Comparison of ENCODE assay signal across 10 cellular contexts in the genomic region with DNA sequence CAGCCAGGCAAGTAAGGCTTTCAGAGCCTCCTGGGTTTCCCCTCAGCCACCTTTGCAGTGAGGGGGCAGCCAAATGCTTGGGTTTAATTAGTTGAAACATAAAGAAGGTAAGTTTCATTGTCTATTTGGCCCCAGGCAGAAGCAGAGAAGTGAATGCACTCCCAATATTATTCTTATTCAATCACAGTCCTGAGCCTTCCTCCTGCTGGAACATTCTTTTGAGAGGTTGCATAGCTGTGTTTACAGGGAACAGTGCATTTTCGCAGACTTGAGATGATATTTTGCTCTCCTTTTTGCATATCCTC. TPM values are rescaled to one million over a fixed set of nuclear protein-coding genes. Genes with fewer than 3 reads are reported as not detected.
A peak's percentile ranks its signal among the peaks of the same experiment; 100 is the strongest.
DNase-seq lines count a peak whose midpoint lies in the region; ATAC-seq and TF ChIP-seq lines count a peak whose summit lies in the region.
"Had no signal": no experiment of that assay in that cellular context is flagged by ENCODE, and none has a peak within 500 bp of the region (broad histone marks: within the 10 kb centered on the region; RNA-seq: fewer than 3 reads in every experiment).

No MANE protein-coding gene starts in this region.

- H3K4me3 ChIP-seq in breast epithelium (no peak overlapping the region), transverse colon (no peak overlapping the region)

- H3K4me1 ChIP-seq in breast epithelium (peaks cover 3 to 9% of the 10 kb centered on the region in 2 donors), transverse colon (peaks cover 20 to 49% (median 32%) of the 10 kb centered on the region in 4 donors)

- H3K4me3 Mint-ChIP-seq in activated naive CD4-positive, alpha-beta T cell treated with anti-CD3 and anti-CD28 coated beads for 36 hours, result no peak overlapping the region
- H3K4me3 Mint-ChIP-seq: neural crest cell had no signal

- no peak for TF ChIP-seq EP300 in transverse colon (IDR thresholded peaks at IDR 0.05; ENCODE audit: low read depth)

- WGBS in transverse colon (ENCODE audit: low coverage in 1 of 2), 2 donors, result 71 to 100% methylated on average over 1 of the region's 1 CpG

- in situ Hi-C loops in transverse colon (cut with MboI; ENCODE audit: low pct_ligation_motif_present in 1 of 4, low pct_unique_long_range_greater_than_20kb in 1 of 4, low sequenced_read_pairs in 3 of 4), result no loop called here

- no peaks in the 10 kb centered on the region for H3K36me3 ChIP-seq in breast epithelium
- no peaks in the 10 kb centered on the region for H3K36me3 ChIP-seq in transverse colon

- intact Hi-C loops in activated naive CD4-positive, alpha-beta T cell treated with anti-CD3 and anti-CD28 coated beads for 36 hours (cut with micrococcal nuclease), result loop anchor here (2.0 to 10.0 kb wide), 2 partner anchors 183 to 403 kb away; no protein-coding TSS in a partner anchor
- intact Hi-C loops in breast epithelium (cut with DNase I; ENCODE audit: low total_unique reads) (no loop called here), transverse colon (cut with DNase I; ENCODE audit: low total_unique reads) (no loop called here)

- H3K27me3 ChIP-seq in breast epithelium (no peaks in the 10 kb centered on the region), transverse colon (no peaks in the 10 kb centered on the region)

- peaks cover 18% of the 10 kb centered on the region for H3K4me1 Mint-ChIP-seq in activated naive CD4-positive, alpha-beta T cell treated with anti-CD3 and anti-CD28 coated beads for 36 hours (ENCODE audit: low read depth)

- no peaks in the 10 kb centered on the region for H3K9me3 Mint-ChIP-seq in activated naive CD4-positive, alpha-beta T cell treated with anti-CD3 and anti-CD28 coated beads for 36 hours
- H3K9me3 Mint-ChIP-seq: neural crest cell had no signal

- H3K36me3 Mint-ChIP-seq in activated naive CD4-positive, alpha-beta T cell treated with anti-CD3 and anti-CD28 coated beads for 36 hours (ENCODE audit: low read depth), result no peaks in the 10 kb centered on the region

- TF ChIP-seq CTCF in breast epithelium (IDR thresholded peaks at IDR 0.05), result no peak
- TF ChIP-seq CTCF in transverse colon (IDR thresholded peaks at IDR 0.05), result no peak

- H3K27ac ChIP-seq in breast epithelium, result peak overlapping the region; percentile 75 to 83
- H3K27ac ChIP-seq in transverse colon, result peak overlapping the region; percentile 82 to 91 (median 90)

- no peaks in the 10 kb centered on the region for H3K27me3 Mint-ChIP-seq in activated naive CD4-positive, alpha-beta T cell treated with anti-CD3 and anti-CD28 coated beads for 36 hours (ENCODE audit: low read depth)

- no peak overlapping the region for H3K27ac Mint-ChIP-seq in activated naive CD4-positive, alpha-beta T cell treated with anti-CD3 and anti-CD28 coated beads for 36 hours

- TF ChIP-seq POLR2A in breast epithelium (IDR thresholded peaks at IDR 0.05) (no peak), transverse colon (IDR thresholded peaks at IDR 0.05) (no peak)

- H3K9me3 ChIP-seq in breast epithelium (no peaks in the 10 kb centered on the region), transverse colon (no peaks in the 10 kb centered on the region)

- ATAC-seq in HG02870 (IDR thresholded peaks at IDR 0.05; ENCODE audit: unreplicated experiment), result peak; percentile 46
- ATAC-seq in left lobe of liver, result no peak

- CTCF ChIA-PET in activated naive CD4-positive, alpha-beta T cell treated with anti-CD3 and anti-CD28 coated beads for 36 hours (lab: Charles Lee), result interaction anchor here (1.0 to 1.6 kb wide), 2 partner anchors 9 to 304 kb away, joined by 3 to 5 read pairs; no protein-coding TSS in a partner anchor

- peak; percentile 44 for DNase-seq in activated naive CD4-positive, alpha-beta T cell treated with anti-CD3 and anti-CD28 coated beads for 36 hours
- no peak for DNase-seq in activated naive CD4-positive, alpha-beta T cell (lab: John Stamatoyannopoulos, UW)
- DNase-seq in breast epithelium (ENCODE audit: low spot score in 2 of 2), result no peak
- no peak for DNase-seq in transverse colon
- DNase-seq in left lobe of liver (ENCODE audit: low spot score), result no peak
- DNase-seq in NAMALWA (ENCODE audit: low spot score), result no peak
- DNase-seq in stimulated activated CD4-positive, alpha-beta T cell treated with anti-CD3 and anti-CD28 coated beads, Interleukin-2, amount 100 ng/mL, for 48 hours, result no peak
- DNase-seq: activated gamma-delta T cell treated with Interleukin-2 at 50 U/mL for 16 hours had no signal

RNA-seq across cellular contexts. Expression of a gene that starts 13.9 kb away (rescaled TPM):
- total RNA-seq in activated naive CD4-positive, alpha-beta T cell treated with anti-CD3 and anti-CD28 coated beads for 36 hours, result under 1 TPM; 0.43 to 0.86 TPM
- 10 to 100 TPM in 1 of 3 donors, 1 to 10 TPM in 2; 6.2 to 10.7 (median 9.5) TPM for total RNA-seq in breast epithelium
- 1 to 10 TPM in 3 of 4 donors, not detected in 1; 2.2 to 4.0 (median 3.4) TPM for total RNA-seq in transverse colon
- 21.7 TPM for total RNA-seq in left lobe of liver
